In genomic region chr16:88382491-88383400, GRCh38 we compare ENCODE assay signal across 9 cellular contexts. TPM values are rescaled to one million over a fixed set of nuclear protein-coding genes. Genes with fewer than 3 reads are reported as not detected.
DNase-seq lines count a peak whose midpoint lies in the region; FAIRE-seq and TF ChIP-seq lines count a peak whose summit lies in the region.
"Had no signal": no experiment of that assay in that cellular context is flagged by ENCODE, and none has a peak within 500 bp of the region (broad histone marks: within the 10 kb centered on the region; RNA-seq: fewer than 3 reads in every experiment).

Gene ZNF469, plus strand, starts transcription at chr16:88382959. Its CDS starts 44,512 bp downstream, at chr16:88427471.

- TF ChIP-seq POLR2A in suprapubic skin (IDR thresholded peaks at IDR 0.05) = no peak

- peak within 1 kb of the TSS; percentile 40 for H2AFZ ChIP-seq in mammary epithelial cell (ENCODE audit: low read depth, low read length)

- 48% methylated on average over 6 of the region's 87 CpGs for WGBS in mammary epithelial cell (ENCODE audit: low coverage, missing lambda C conversion rate)
- 18% methylated on average over 11 of the region's 87 CpGs for WGBS in suprapubic skin

- H3K27me3 ChIP-seq in mammary epithelial cell (ENCODE audit: insufficient read depth, low read length) (peaks cover 4% of the 10 kb centered on the region), suprapubic skin (peaks cover 55% of the 10 kb centered on the region)

- H3K36me3 ChIP-seq in mammary epithelial cell (ENCODE audit: insufficient read depth, low read length) (no peaks in the 10 kb centered on the region), kidney (ENCODE audit: control insufficient read depth in 1 of 2, insufficient read depth in 2 of 2, low read length in 2 of 2) (no peaks in the 10 kb centered on the region), suprapubic skin (no peaks in the 10 kb centered on the region)

- no peak for FAIRE-seq in kidney (lab: Jason Lieb, UNC)
- FAIRE-seq: A204.1 had no signal

- no peak for TF ChIP-seq EP300 in suprapubic skin (IDR thresholded peaks at IDR 0.05)

- H3K27ac ChIP-seq in mammary epithelial cell (ENCODE audit: insufficient read depth, low read depth, low read length) (no peak within 1 kb of the TSS), kidney (ENCODE audit: low read depth in 2 of 2, low read length in 2 of 2) (no peak within 1 kb of the TSS), suprapubic skin (peak within 1 kb of the TSS; percentile 25)

- H3K79me2 ChIP-seq in mammary epithelial cell (ENCODE audit: insufficient read depth, low read length) = no peaks in the 10 kb centered on the region

- BruUV-seq in mammary epithelial cell (replicated peaks; lab: Mats Ljungman, UMichigan) = no TSS peak

- no peak for TF ChIP-seq CTCF in mammary epithelial cell (conservative IDR thresholded peaks at IDR 0.05 in 1 of 2, IDR thresholded peaks at IDR 0.05 in 1 of 2; ENCODE audit: extremely low read depth in 1 of 2, insufficient read depth in 1 of 2, low read depth in 1 of 2, low read length in 2 of 2)
- no peak for TF ChIP-seq CTCF in kidney (IDR thresholded peaks at IDR 0.05; ENCODE audit: borderline replicate concordance, extremely low read depth, insufficient read depth)
- no peak for TF ChIP-seq CTCF in suprapubic skin (IDR thresholded peaks at IDR 0.05)

- peak within 1 kb of the TSS in 2 of 3 experiments; percentile 26 to 33 for H3K4me3 ChIP-seq in mammary epithelial cell (replicated peaks in 1 of 3; ENCODE audit: insufficient read depth in 1 of 3, low read depth in 2 of 3, low read length in 3 of 3)
- no peak within 1 kb of the TSS for H3K4me3 ChIP-seq in kidney (ENCODE audit: low read length in 2 of 2)
- H3K4me3 ChIP-seq in suprapubic skin = peak within 1 kb of the TSS; percentile 55

- H3K4me1 ChIP-seq in mammary epithelial cell (ENCODE audit: insufficient read depth, low read length) (peaks cover under 1% of the 10 kb centered on the region), kidney (ENCODE audit: control insufficient read depth in 1 of 2, insufficient read depth in 1 of 2, low read depth in 1 of 2, low read length in 2 of 2) (peaks cover 0 to 3% of the 10 kb centered on the region in 2 donors), suprapubic skin (peaks cover 22% of the 10 kb centered on the region)

- no peaks in the 10 kb centered on the region for H4K20me1 ChIP-seq in mammary epithelial cell (ENCODE audit: insufficient read depth, low read length)

- in situ Hi-C loops in mammary epithelial cell (cut with MboI; ENCODE audit: low sequenced_read_pairs in 2 of 2) = no loop called here

- H3K4me2 ChIP-seq in mammary epithelial cell (ENCODE audit: insufficient read depth, low read depth, low read length) = peak within 1 kb of the TSS; percentile 71

- dilution Hi-C loops in mammary epithelial cell (cut with HindIII; ENCODE audit: low sequenced_read_pairs) = no loop called here

- DNase-seq in NCI-H1417 (lab: John Stamatoyannopoulos, UW) (peak in 2 of 3 experiments; percentile 2 to 11), NCI-H1417 treated with DMSO at 0.1 percent for 48 hours (lab: John Stamatoyannopoulos, UW) (no peak), mammary epithelial cell (no peak), kidney (peak; percentile 68), suprapubic skin (ENCODE audit: low spot score in 2 of 2) (peak in 1 of 2 donors; percentile 58), islet precursor cell (no peak), NCI-H1436 treated with DMSO at 0.1 percent for 48 hours (lab: John Stamatoyannopoulos, UW) (no peak)
- DNase-seq in effector CD4-positive, alpha-beta T cell = no peak

- no peaks in the 10 kb centered on the region for H3K9me3 ChIP-seq in mammary epithelial cell (replicated peaks; ENCODE audit: insufficient read depth, low read length)
- H3K9me3 ChIP-seq in kidney (ENCODE audit: control insufficient read depth in 1 of 2, low read length in 2 of 2) = no peaks in the 10 kb centered on the region
- no peaks in the 10 kb centered on the region for H3K9me3 ChIP-seq in suprapubic skin

- H3K9ac ChIP-seq in mammary epithelial cell (ENCODE audit: insufficient read depth, low read length) (no peak within 1 kb of the TSS), kidney (ENCODE audit: low read length in 2 of 2) (peak within 1 kb of the TSS in 1 of 2 donors; percentile 3)

- intact Hi-C loops in mammary epithelial cell (cut with micrococcal nuclease) (loop anchor here (1.0 to 10.0 kb wide), 2 partner anchors 20 to 88 kb away; no protein-coding TSS in a partner anchor), kidney (cut with DNase I) (no loop called here)

- CTCF ChIA-PET in mammary epithelial cell (lab: Charles Lee; ENCODE audit: low non-redundant PET) = no interaction called here

RNA-seq across cellular contexts. Expression of gene ZNF469, which starts in this region (rescaled TPM):
- total RNA-seq in mammary epithelial cell (1 to 10 TPM in 1 of 2 donors, under 1 TPM in 1; 0.14 to 3.2 TPM), kidney (1.6 TPM), suprapubic skin (under 1 TPM; 0.24 to 0.55 (median 0.41) TPM)
- polyA plus RNA-seq in mammary epithelial cell (0.05 TPM), kidney (ENCODE audit: insufficient read depth, low read depth, low replicate concordance) (0.09 TPM)
- 0.05 TPM for polyA minus RNA-seq in mammary epithelial cell

Comparison
In these comparisons a context has a peak if more than half of its experiments do, and no peak if none do; other contexts are left out.
1. DNase-seq: peak in NCI-H1417 (2 of 3) and kidney (single experiment); none in NCI-H1417 treated with DMSO at 0.1 percent for 48 hours (single experiment), mammary epithelial cell (single experiment), effector CD4-positive, alpha-beta T cell (single experiment), islet precursor cell (single experiment) and NCI-H1436 treated with DMSO at 0.1 percent for 48 hours (single experiment).
2. H3K4me3 ChIP-seq: peak in mammary epithelial cell (2 of 3) and suprapubic skin (single experiment); none in kidney (0 of 2).